ENCODE assay signal across 12 cellular contexts in the genomic region with DNA sequence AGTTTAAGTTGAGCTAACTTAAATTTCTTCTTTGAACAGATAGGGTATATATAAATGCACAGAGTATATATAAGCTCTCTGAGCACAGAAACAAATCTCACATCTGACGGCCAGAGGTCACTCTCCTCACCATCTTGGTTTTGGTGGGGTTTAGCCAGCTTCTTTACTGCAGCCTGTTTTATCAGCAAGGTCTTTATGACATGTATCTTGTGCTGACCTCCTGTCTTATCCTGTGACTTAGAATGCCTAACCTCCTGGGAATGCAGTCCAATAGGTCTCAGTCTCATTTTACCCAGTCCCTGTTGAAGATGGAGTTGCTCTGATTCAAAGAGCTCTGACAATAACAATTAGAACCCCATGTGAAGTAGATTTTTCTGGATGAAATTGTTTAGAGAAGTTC. TPM values are rescaled to one million over a fixed set of nuclear protein-coding genes. Genes with fewer than 3 reads are reported as not detected.
DNase-seq lines count a peak whose midpoint lies in the region; ATAC-seq and TF ChIP-seq lines count a peak whose summit lies in the region.
"Had no signal": no experiment of that assay in that cellular context is flagged by ENCODE, and none has a peak within 500 bp of the region (broad histone marks: within the 10 kb centered on the region; RNA-seq: fewer than 3 reads in every experiment).

No MANE protein-coding gene starts in this region.

- H3K79me2 ChIP-seq in ACC112 (ENCODE audit: control insufficient read depth, insufficient read depth, low read length, unreplicated experiment), result peaks cover 28% of the 10 kb centered on the region

- no peak overlapping the region for H3K4me3 Mint-ChIP-seq in activated CD8-positive, alpha-beta T cell treated with anti-CD3 and anti-CD28 coated beads for 36 hours
- H3K4me3 Mint-ChIP-seq in naive thymus-derived CD4-positive, alpha-beta T cell, result peak overlapping the region in 9 of 10 donors; percentile 7 to 99 (median 94)

- H2BK120ac ChIP-seq in neuronal stem cell (ENCODE audit: low read depth, low read length), result no peak overlapping the region

- no peak overlapping the region for H2AK5ac ChIP-seq in neuronal stem cell (ENCODE audit: low read depth, low read length)

- no peak overlapping the region for H2BK5ac ChIP-seq in neuronal stem cell (ENCODE audit: low read length)

- H2BK15ac ChIP-seq in neuronal stem cell (ENCODE audit: low read length), result no peak overlapping the region

- TF ChIP-seq CTCF in activated CD8-positive, alpha-beta T cell treated with anti-CD3 and anti-CD28 coated beads for 36 hours (IDR thresholded peaks at IDR 0.05), result no peak

- H3K27ac Mint-ChIP-seq in activated CD8-positive, alpha-beta T cell treated with anti-CD3 and anti-CD28 coated beads for 36 hours, result peak overlapping the region; percentile 50
- H3K27ac Mint-ChIP-seq in naive thymus-derived CD4-positive, alpha-beta T cell, result peak overlapping the region; percentile 28 to 97 (median 86)

- no peak for DNase-seq in activated CD8-positive, alpha-beta T cell treated with anti-CD3 and anti-CD28 coated beads for 36 hours
- no peak for DNase-seq in naive thymus-derived CD4-positive, alpha-beta T cell
- no peak for DNase-seq in neuronal stem cell (ENCODE audit: low spot score)
- no peak for DNase-seq in effector CD4-positive, alpha-beta T cell
- DNase-seq in NCI-H2081 treated with DMSO at 0.1 percent for 48 hours (lab: John Stamatoyannopoulos, UW), result no peak
- DNase-seq: C1 segment of cervical spinal cord, NCI-H1417 treated with DMSO at 0.1 percent for 48 hours, NCI-H526 treated with DMSO at 0.1 percent for 48 hours had no signal

- no peak overlapping the region for H3K23ac ChIP-seq in neuronal stem cell (ENCODE audit: low read depth, low read length, poor library complexity)

- H3K36me3 ChIP-seq in ACC112 (ENCODE audit: insufficient read depth, low read length) (peaks cover 17% of the 10 kb centered on the region), HUES48 (ENCODE audit: control insufficient read depth, insufficient read depth, low read length) (peaks cover 37% of the 10 kb centered on the region), neuronal stem cell (replicated peaks in 1 of 2; ENCODE audit: control insufficient read depth in 2 of 2, insufficient read depth in 2 of 2, low read length in 2 of 2) (peaks cover 2 to 67% of the 10 kb centered on the region in 2 donors)
- H3K36me3 ChIP-seq in naive thymus-derived CD4-positive, alpha-beta T cell (ENCODE audit: control insufficient read depth in 2 of 3, insufficient read depth in 3 of 3, low read length in 3 of 3), result peaks cover 0 to 34% (median 19%) of the 10 kb centered on the region in 3 experiments

- H3K27me3 ChIP-seq in ACC112 (ENCODE audit: insufficient read depth, low read length), result no peaks in the 10 kb centered on the region
- H3K27me3 ChIP-seq in HUES48 (ENCODE audit: control insufficient read depth, insufficient read depth, low read length), result peaks cover 19% of the 10 kb centered on the region
- no peaks in the 10 kb centered on the region for H3K27me3 ChIP-seq in naive thymus-derived CD4-positive, alpha-beta T cell (ENCODE audit: control insufficient read depth in 2 of 2, insufficient read depth in 2 of 2, low read length in 2 of 2)
- no peaks in the 10 kb centered on the region for H3K27me3 ChIP-seq in neuronal stem cell (ENCODE audit: control insufficient read depth in 3 of 3, insufficient read depth in 3 of 3, low read depth in 1 of 3, low read length in 3 of 3)
- H3K27me3 ChIP-seq: gastroesophageal sphincter had no signal

- H3K27ac ChIP-seq in ACC112 (ENCODE audit: low read depth, low read length), result peak overlapping the region; percentile 78
- H3K27ac ChIP-seq in HUES48 (ENCODE audit: low read depth, low read length), result peak overlapping the region; percentile 74
- peak overlapping the region; percentile 26 for H3K27ac ChIP-seq in naive thymus-derived CD4-positive, alpha-beta T cell (ENCODE audit: low read depth, low read length)
- no peak overlapping the region for H3K27ac ChIP-seq in neuronal stem cell (replicated peaks; ENCODE audit: low read length)

- no CpG with 5 or more reads among the region's 1 CpG for WGBS in neuronal stem cell (ENCODE audit: extremely low coverage in 2 of 2, insufficient read length in 2 of 2, insufficient replicate concordance in 1 of 2), 2 donors

- H3K9ac ChIP-seq in HUES48 (ENCODE audit: low read depth, low read length) (no peak overlapping the region), neuronal stem cell (ENCODE audit: low read depth, low read length, poor library complexity) (no peak overlapping the region)

- intact Hi-C loops in activated CD8-positive, alpha-beta T cell treated with anti-CD3 and anti-CD28 coated beads for 36 hours (cut with micrococcal nuclease), result loop anchor here (5.0 kb wide), 2 partner anchors 34 to 51 kb away; a partner anchor contains a TSS
- intact Hi-C loops in naive thymus-derived CD4-positive, alpha-beta T cell (cut with micrococcal nuclease), result loop anchor here (10.0 kb wide), 2 partner anchors 168 to 278 kb away; a partner anchor contains a TSS

- no peak overlapping the region for H3K4me2 ChIP-seq in neuronal stem cell (ENCODE audit: insufficient read depth, low read length, poor library complexity, severe bottlenecking)

- H3K4me1 Mint-ChIP-seq in activated CD8-positive, alpha-beta T cell treated with anti-CD3 and anti-CD28 coated beads for 36 hours (ENCODE audit: low read depth), result peaks cover 58% of the 10 kb centered on the region
- peaks cover 30 to 63% (median 50%) of the 10 kb centered on the region in 7 donors for H3K4me1 Mint-ChIP-seq in naive thymus-derived CD4-positive, alpha-beta T cell

- no peak overlapping the region for H2AFZ ChIP-seq in ACC112 (ENCODE audit: low read length, unreplicated experiment)
- H2AFZ ChIP-seq in neuronal stem cell (ENCODE audit: low read length), result no peak overlapping the region

- H3K4ac ChIP-seq in neuronal stem cell (ENCODE audit: low read length), result no peak overlapping the region

- no peak overlapping the region for H2BK12ac ChIP-seq in neuronal stem cell (ENCODE audit: low read length)

- H3K4me3 ChIP-seq in ACC112 (ENCODE audit: low read depth, low read length) (no peak overlapping the region), HUES48 (ENCODE audit: low read depth, low read length) (no peak overlapping the region), neuronal stem cell (ENCODE audit: low read length in 2 of 2) (no peak overlapping the region)
- H3K4me3 ChIP-seq in naive thymus-derived CD4-positive, alpha-beta T cell (ENCODE audit: low read length), result no peak overlapping the region
- H3K4me3 ChIP-seq: gastroesophageal sphincter had no signal

- H3K9me3 ChIP-seq in HUES48 (ENCODE audit: control insufficient read depth, insufficient read depth, low read length), result no peaks in the 10 kb centered on the region
- no peaks in the 10 kb centered on the region for H3K9me3 ChIP-seq in naive thymus-derived CD4-positive, alpha-beta T cell (ENCODE audit: control insufficient read depth in 2 of 3, low read length in 3 of 3)
- no peaks in the 10 kb centered on the region for H3K9me3 ChIP-seq in neuronal stem cell (replicated peaks in 1 of 2; ENCODE audit: control insufficient read depth in 2 of 2, insufficient read depth in 1 of 2, low read depth in 1 of 2, low read length in 2 of 2)
- H3K9me3 ChIP-seq: gastroesophageal sphincter had no signal

- CTCF ChIA-PET in activated CD8-positive, alpha-beta T cell treated with anti-CD3 and anti-CD28 coated beads for 36 hours (lab: Charles Lee), result interaction anchor here (0.6 to 4.3 kb wide), 11 partner anchors 8 to 282 kb away, joined by 3 to 19 read pairs (median 4); no protein-coding TSS in a partner anchor
- CTCF ChIA-PET in naive thymus-derived CD4-positive, alpha-beta T cell (lab: Charles Lee), result interaction anchor here (0.7 to 2.8 kb wide), 4 partner anchors 9 to 171 kb away, joined by 3 to 6 read pairs (median 4); a partner anchor contains a TSS

- no peaks in the 10 kb centered on the region for H3K27me3 Mint-ChIP-seq in activated CD8-positive, alpha-beta T cell treated with anti-CD3 and anti-CD28 coated beads for 36 hours
- H3K27me3 Mint-ChIP-seq in naive thymus-derived CD4-positive, alpha-beta T cell, result no peaks in the 10 kb centered on the region

- H3K36me3 Mint-ChIP-seq in activated CD8-positive, alpha-beta T cell treated with anti-CD3 and anti-CD28 coated beads for 36 hours (ENCODE audit: low read depth), result peaks cover 56% of the 10 kb centered on the region
- peaks cover 0 to 52% (median 7%) of the 10 kb centered on the region in 5 donors for H3K36me3 Mint-ChIP-seq in naive thymus-derived CD4-positive, alpha-beta T cell

- H4K8ac ChIP-seq in neuronal stem cell (ENCODE audit: low read depth, low read length), result no peak overlapping the region

- POLR2A ChIA-PET in activated CD8-positive, alpha-beta T cell treated with anti-CD3 and anti-CD28 coated beads for 36 hours (lab: Charles Lee), result interaction anchor here (1.0 to 5.0 kb wide), 6 partner anchors 10 to 54 kb away, joined by 3 to 50 read pairs (median 12); a partner anchor contains a TSS
- POLR2A ChIA-PET in naive thymus-derived CD4-positive, alpha-beta T cell (lab: Charles Lee), result interaction anchor here (0.7 to 5.6 kb wide), 8 partner anchors 11 to 76 kb away, joined by 3 to 76 read pairs (median 4); a partner anchor contains a TSS

- no peaks in the 10 kb centered on the region for H3K79me1 ChIP-seq in neuronal stem cell (ENCODE audit: low read depth, low read length)

- H4K91ac ChIP-seq in neuronal stem cell (ENCODE audit: low read depth, low read length, poor library complexity), result no peak overlapping the region

- no peak overlapping the region for H3K14ac ChIP-seq in neuronal stem cell (ENCODE audit: low read length)

- no peak overlapping the region for H3K18ac ChIP-seq in neuronal stem cell (ENCODE audit: low read length)

- H3K4me1 ChIP-seq in ACC112 (ENCODE audit: control insufficient read depth, insufficient read depth, low read length, unreplicated experiment) (peaks cover 44% of the 10 kb centered on the region), HUES48 (ENCODE audit: control insufficient read depth, insufficient read depth, low read length) (peaks cover 40% of the 10 kb centered on the region), neuronal stem cell (ENCODE audit: control insufficient read depth in 2 of 2, insufficient read depth in 1 of 2, low read depth in 1 of 2, low read length in 2 of 2) (peaks cover 3 to 10% of the 10 kb centered on the region in 2 donors)
- peaks cover 17 to 19% of the 10 kb centered on the region in 2 donors for H3K4me1 ChIP-seq in naive thymus-derived CD4-positive, alpha-beta T cell (ENCODE audit: control insufficient read depth in 2 of 2, insufficient read depth in 2 of 2, low read length in 2 of 2)

- no peak for ATAC-seq in activated CD8-positive, alpha-beta T cell treated with anti-CD3 and anti-CD28 coated beads for 36 hours
- no peak for ATAC-seq in naive thymus-derived CD4-positive, alpha-beta T cell
- ATAC-seq in HG02571 (IDR thresholded peaks at IDR 0.05; ENCODE audit: unreplicated experiment), result no peak

- no peaks in the 10 kb centered on the region for H3K9me3 Mint-ChIP-seq in activated CD8-positive, alpha-beta T cell treated with anti-CD3 and anti-CD28 coated beads for 36 hours
- no peaks in the 10 kb centered on the region for H3K9me3 Mint-ChIP-seq in naive thymus-derived CD4-positive, alpha-beta T cell

RNA-seq across cellular contexts. Expression of a gene that starts 1.6 kb away (rescaled TPM):
- 10 to 100 TPM; 77.2 to 78.5 TPM for total RNA-seq in activated CD8-positive, alpha-beta T cell treated with anti-CD3 and anti-CD28 coated beads for 36 hours
- 100 to 1,000 TPM in 1 of 5 experiments, 10 to 100 TPM in 4; 85.5 to 126 (median 90.1) TPM for total RNA-seq in naive thymus-derived CD4-positive, alpha-beta T cell
- polyA plus RNA-seq in naive thymus-derived CD4-positive, alpha-beta T cell, result 10 to 100 TPM; 26.1 to 55.9 TPM
- polyA plus RNA-seq in neuronal stem cell (2013, experiment 1 of 2), result 58.9 TPM
- 58.7 TPM for polyA plus RNA-seq in neuronal stem cell (2013, experiment 2 of 2)

RNA-seq across cellular contexts. Expression of a gene that starts 34.1 kb away (rescaled TPM):
- total RNA-seq in activated CD8-positive, alpha-beta T cell treated with anti-CD3 and anti-CD28 coated beads for 36 hours, result 10 to 100 TPM; 34.2 to 34.7 TPM
- 10 to 100 TPM in 3 of 5 experiments, under 1 TPM in 2; 0.57 to 89.1 (median 18.7) TPM for total RNA-seq in naive thymus-derived CD4-positive, alpha-beta T cell
- 1 to 10 TPM; 2.6 to 4.2 TPM for polyA plus RNA-seq in naive thymus-derived CD4-positive, alpha-beta T cell
- polyA plus RNA-seq in neuronal stem cell (2013, experiment 1 of 2), result 62.8 TPM
- polyA plus RNA-seq in neuronal stem cell (2013, experiment 2 of 2), result 63.2 TPM

RNA-seq across cellular contexts. Expression of a gene that starts 42.3 kb away (rescaled TPM):
- 1 to 10 TPM; 1.7 to 2.8 TPM for total RNA-seq in activated CD8-positive, alpha-beta T cell treated with anti-CD3 and anti-CD28 coated beads for 36 hours
- 1 to 10 TPM in 1 of 5 experiments, under 1 TPM in 2, not detected in 2; 0.46 to 1.6 (median 0.50) TPM for total RNA-seq in naive thymus-derived CD4-positive, alpha-beta T cell
- polyA plus RNA-seq in naive thymus-derived CD4-positive, alpha-beta T cell, result not detected
- polyA plus RNA-seq in neuronal stem cell (2013, experiment 1 of 2), result 3.8 TPM
- polyA plus RNA-seq in neuronal stem cell (2013, experiment 2 of 2), result 3.8 TPM

RNA-seq across cellular contexts. Expression of a gene that starts 53.2 kb away (rescaled TPM):
- 100 to 1,000 TPM; 220 to 230 TPM for total RNA-seq in activated CD8-positive, alpha-beta T cell treated with anti-CD3 and anti-CD28 coated beads for 36 hours
- 100 to 1,000 TPM; 114 to 237 (median 143) TPM for total RNA-seq in naive thymus-derived CD4-positive, alpha-beta T cell
- 100 to 1,000 TPM; 114 to 135 TPM for polyA plus RNA-seq in naive thymus-derived CD4-positive, alpha-beta T cell
- polyA plus RNA-seq in neuronal stem cell (2013, experiment 1 of 2), result 93.7 TPM
- 95.9 TPM for polyA plus RNA-seq in neuronal stem cell (2013, experiment 2 of 2)

RNA-seq across cellular contexts. Expression of a gene that starts 53.9 kb away (rescaled TPM):
- 10 to 100 TPM; 11.9 to 12.2 TPM for total RNA-seq in activated CD8-positive, alpha-beta T cell treated with anti-CD3 and anti-CD28 coated beads for 36 hours
- 10 to 100 TPM; 15.7 to 26.8 (median 24.8) TPM for total RNA-seq in naive thymus-derived CD4-positive, alpha-beta T cell
- 10 to 100 TPM; 14.0 to 14.2 TPM for polyA plus RNA-seq in naive thymus-derived CD4-positive, alpha-beta T cell
- 20.7 TPM for polyA plus RNA-seq in neuronal stem cell (2013, experiment 1 of 2)
- polyA plus RNA-seq in neuronal stem cell (2013, experiment 2 of 2), result 21.2 TPM
